Comparison of ENCODE assay signal across 8 cellular contexts in the genomic region with DNA sequence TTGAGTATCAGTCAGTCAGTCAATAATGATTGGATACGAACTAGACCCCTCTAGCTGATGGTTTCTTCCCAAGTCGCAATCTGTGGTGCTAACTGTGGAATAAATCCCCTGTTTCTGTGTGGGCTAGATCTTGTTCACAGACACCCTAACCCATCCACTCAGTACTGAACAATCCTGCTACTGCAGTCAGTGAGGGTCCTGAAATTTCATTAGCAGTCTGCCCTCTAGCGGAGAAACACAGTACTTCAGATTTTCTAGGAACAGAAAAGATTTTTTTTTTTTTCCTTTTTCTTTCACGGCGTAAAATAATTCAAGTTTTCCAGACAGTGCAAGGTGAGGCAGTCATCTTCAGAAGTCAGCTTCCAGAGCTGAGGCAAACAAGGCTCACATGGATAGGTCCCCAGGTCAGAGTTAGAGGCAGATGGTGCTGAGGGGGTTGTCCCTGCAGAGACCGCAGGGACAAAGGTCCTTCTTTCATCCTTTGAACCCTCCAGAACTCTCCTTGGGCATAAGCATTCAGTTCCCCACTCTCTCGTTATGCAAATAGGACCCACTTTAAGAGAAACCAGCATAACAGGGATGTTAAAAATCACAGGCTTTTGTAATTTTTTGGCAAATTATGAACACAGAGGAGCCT.
DNase-seq lines count a peak whose midpoint lies in the region; ATAC-seq, FAIRE-seq and TF ChIP-seq lines count a peak whose summit lies in the region.

No MANE protein-coding gene starts in this region.

- H3K36me3 Mint-ChIP-seq in astrocyte (ENCODE audit: low read depth, unreplicated experiment) = no peaks in the 10 kb centered on the region

- H3K4me1 ChIP-seq in astrocyte (ENCODE audit: insufficient read depth, low read length) = no peaks in the 10 kb centered on the region
- H3K4me1 ChIP-seq in suprapubic skin = peaks cover 4% of the 10 kb centered on the region

- H3K27me3 ChIP-seq in astrocyte (ENCODE audit: insufficient read depth, low read length) (no peaks in the 10 kb centered on the region), suprapubic skin (no peaks in the 10 kb centered on the region)

- H2AFZ ChIP-seq in astrocyte (ENCODE audit: low read depth, low read length) = peak overlapping the region; percentile 43

- no peak for TF ChIP-seq EP300 in suprapubic skin (IDR thresholded peaks at IDR 0.05)

- H3K4me2 ChIP-seq in astrocyte (ENCODE audit: low read length) = peak overlapping the region; percentile 69

- no peak overlapping the region for H3K9ac ChIP-seq in astrocyte (ENCODE audit: low read length)

- peak; percentile 28 to 30 for DNase-seq in stimulated activated CD4-positive, alpha-beta T cell treated with anti-CD3 and anti-CD28 coated beads, Interleukin-2, amount 100 ng/mL, for 48 hours
- DNase-seq in stimulated activated CD4-positive, alpha-beta T cell treated with anti-CD3 and anti-CD28 coated beads, Interleukin-2, amount 100 ng/mL, for 24 hours = no peak
- peak; percentile 11 for DNase-seq in MV-4-11 (lab: John Stamatoyannopoulos, UW)
- DNase-seq in astrocyte (ENCODE audit: low read depth) = peak; percentile 30
- peak; percentile 65 for DNase-seq in iPS-NIHi7 (ENCODE audit: extremely low spot score)
- DNase-seq in suprapubic skin (ENCODE audit: low spot score in 2 of 2) = no peak

- H3K27ac Mint-ChIP-seq in astrocyte (ENCODE audit: unreplicated experiment) = no peak overlapping the region

- no peak overlapping the region for H3K4me3 Mint-ChIP-seq in astrocyte (ENCODE audit: unreplicated experiment)

- no peak for ATAC-seq in HG02884 (IDR thresholded peaks at IDR 0.05; ENCODE audit: unreplicated experiment)
- no peak for ATAC-seq in HG02885 (IDR thresholded peaks at IDR 0.05; ENCODE audit: poor library complexity, unreplicated experiment)

- FAIRE-seq in astrocyte (lab: Jason Lieb, UNC) = no peak

- H3K27ac ChIP-seq in astrocyte (ENCODE audit: low read depth, low read length) (no peak overlapping the region), suprapubic skin (no peak overlapping the region)

- H3K9me3 Mint-ChIP-seq in astrocyte (ENCODE audit: unreplicated experiment) = peaks cover 4% of the 10 kb centered on the region

- TF ChIP-seq CTCF in astrocyte (IDR thresholded peaks at IDR 0.05; ENCODE audit: insufficient read depth, low read depth, low read length) (peak; percentile 88), suprapubic skin (IDR thresholded peaks at IDR 0.05) (peak; percentile 67 to 70)

- peaks cover 21% of the 10 kb centered on the region for H3K27me3 Mint-ChIP-seq in astrocyte (ENCODE audit: low read depth, unreplicated experiment)

- peaks cover 9% of the 10 kb centered on the region for H3K4me1 Mint-ChIP-seq in astrocyte (ENCODE audit: low read depth, unreplicated experiment)

- WGBS in suprapubic skin = 30% methylated on average over 7 of the region's 7 CpGs

- no peaks in the 10 kb centered on the region for H3K79me2 ChIP-seq in astrocyte (ENCODE audit: insufficient read depth, low read length)

- no peaks in the 10 kb centered on the region for H4K20me1 ChIP-seq in astrocyte (ENCODE audit: insufficient read depth, low read length)

- no peak for TF ChIP-seq POLR2A in suprapubic skin (IDR thresholded peaks at IDR 0.05)

- H3K9me3 ChIP-seq in astrocyte (ENCODE audit: insufficient read depth, low read depth, low read length) (no peaks in the 10 kb centered on the region), suprapubic skin (no peaks in the 10 kb centered on the region)

- H3K36me3 ChIP-seq in astrocyte (ENCODE audit: insufficient read depth, low read length) = no peaks in the 10 kb centered on the region
- H3K36me3 ChIP-seq in suprapubic skin = no peaks in the 10 kb centered on the region

- H3K4me3 ChIP-seq in astrocyte (ENCODE audit: insufficient read depth, low read depth, low read length) (no peak overlapping the region), suprapubic skin (no peak overlapping the region)

Comparison
In these comparisons a context has a peak if more than half of its experiments do, and no peak if none do; other contexts are left out.
1. DNase-seq: peak in stimulated activated CD4-positive, alpha-beta T cell treated with anti-CD3 and anti-CD28 coated beads, Interleukin-2, amount 100 ng/mL, for 48 hours (2 of 2), MV-4-11 (single experiment), astrocyte (single experiment) and iPS-NIHi7 (single experiment); none in stimulated activated CD4-positive, alpha-beta T cell treated with anti-CD3 and anti-CD28 coated beads, Interleukin-2, amount 100 ng/mL, for 24 hours (0 of 2) and suprapubic skin (0 of 2).